In the genomic region with DNA sequence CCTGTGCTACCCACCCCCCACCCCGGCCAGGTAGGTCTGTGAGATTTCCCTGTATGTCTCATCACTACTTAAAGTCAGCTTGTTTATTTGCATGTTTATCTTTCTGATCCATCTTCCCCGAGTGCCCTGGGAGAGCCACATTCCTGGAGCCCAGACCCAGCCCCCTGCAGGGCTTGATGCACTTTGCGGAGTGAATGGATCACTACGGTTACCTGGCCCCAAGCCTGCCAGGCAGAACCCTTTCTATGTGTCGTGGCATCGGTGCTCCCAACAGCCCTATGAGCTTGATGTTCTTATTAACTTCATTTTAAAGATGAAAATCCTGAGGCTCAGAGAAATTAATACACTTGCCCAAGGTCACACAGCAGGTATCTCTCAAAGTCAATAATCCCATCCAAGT, we compare ENCODE assay signal across 13 cellular contexts. TPM values are rescaled to one million over a fixed set of nuclear protein-coding genes. Genes with fewer than 3 reads are reported as not detected.
DNase-seq lines count a peak whose midpoint lies in the region; FAIRE-seq and TF ChIP-seq lines count a peak whose summit lies in the region.
"Had no signal": no experiment of that assay in that cellular context is flagged by ENCODE, and none has a peak within 500 bp of the region (broad histone marks: within the 10 kb centered on the region; RNA-seq: fewer than 3 reads in every experiment).

No MANE protein-coding gene starts in this region.

- dilution Hi-C loops in keratinocyte (cut with MboI; ENCODE audit: extremely low pct_ligation_motif_present, low sequenced_read_pairs) = no loop called here

- H3K9me3 ChIP-seq in keratinocyte (ENCODE audit: control insufficient read depth, low read depth, low read length) = no peaks in the 10 kb centered on the region

- H2AFZ ChIP-seq in keratinocyte (ENCODE audit: control insufficient read depth, low read length) = no peak overlapping the region

- H3K4me3 ChIP-seq in keratinocyte (ENCODE audit: control insufficient read depth in 2 of 3, extremely low read depth in 1 of 3, insufficient read depth in 2 of 3, low read depth in 1 of 3, low read length in 3 of 3) = peak overlapping the region in 1 of 3 experiments; percentile 16
- no peak overlapping the region for H3K4me3 ChIP-seq in lower leg skin (ENCODE audit: low read depth, poor library complexity, severe bottlenecking)

- no peak for FAIRE-seq in keratinocyte (lab: Jason Lieb, UNC)

- DNase-seq in ACHN (peak; percentile 59), ELF-1 (ENCODE audit: low read depth, low spot score) (peak; percentile 65), RPMI7951 (ENCODE audit: low read depth) (peak; percentile 80), keratinocyte (ENCODE audit: low read depth, low spot score) (no peak), lower leg skin (ENCODE audit: low spot score in 2 of 2) (no peak), germinal center (ENCODE audit: low spot score) (no peak), NCI-H2227 (lab: John Stamatoyannopoulos, UW; ENCODE audit: unreplicated experiment) (no peak)
- DNase-seq in stimulated activated CD4-positive, alpha-beta T cell treated with anti-CD3 and anti-CD28 coated beads, Interleukin-2, amount 100 ng/mL, for 24 hours = no peak
- DNase-seq: activated naive CD8-positive, alpha-beta T cell treated with anti-CD3 and anti-CD28 coated beads, Interleukin-2, amount 50 U/mL, for 24 hours; CD4-positive, alpha-beta T cell; NCI-H1092 treated with DMSO at 0.1 percent for 48 hours; stimulated activated CD4-positive, alpha-beta T cell treated with anti-CD3 and anti-CD28 coated beads, Interleukin-15, amount 100 ng/mL, for 24 hours had no signal

- TF ChIP-seq CTCF in keratinocyte (optimal IDR thresholded peaks at IDR 0.05 in 1 of 3, IDR thresholded peaks at IDR 0.05 in 1 of 3, conservative IDR thresholded peaks at IDR 0.05 in 1 of 3; ENCODE audit: extremely low read depth in 1 of 3, insufficient read depth in 2 of 3, low read length in 3 of 3) (no peak), lower leg skin (IDR thresholded peaks at IDR 0.05) (no peak)

- H3K27ac ChIP-seq in keratinocyte (ENCODE audit: control insufficient read depth, insufficient read depth, low read length) = peak overlapping the region; percentile 56
- H3K27ac ChIP-seq: foreskin keratinocyte had no signal

- H4K20me1 ChIP-seq in keratinocyte (ENCODE audit: control insufficient read depth, extremely low read depth, insufficient read depth, low read length) = no peaks in the 10 kb centered on the region

- in situ Hi-C loops in ACHN (cut with HindIII; ENCODE audit: low pct_ligation_motif_present, low pct_unique_long_range_greater_than_20kb, low sequenced_read_pairs) = no loop called here

- H3K27me3 ChIP-seq in keratinocyte (ENCODE audit: control insufficient read depth, extremely low read depth, insufficient read depth, low read length) = peaks cover 12% of the 10 kb centered on the region

- H3K4me2 ChIP-seq in keratinocyte (ENCODE audit: control insufficient read depth, extremely low read depth, insufficient read depth, low read depth, low read length) = peak overlapping the region; percentile 6

- H3K79me2 ChIP-seq in keratinocyte (ENCODE audit: control insufficient read depth, insufficient read depth, low read length) = no peaks in the 10 kb centered on the region

- peaks cover 3% of the 10 kb centered on the region for H3K9me1 ChIP-seq in keratinocyte (ENCODE audit: control insufficient read depth, extremely low read depth, insufficient read depth, low read length)

- WGBS in lower leg skin, 2 donors = 52 to 55% methylated on average over 6 of the region's 6 CpGs

- H3K36me3 ChIP-seq in keratinocyte (ENCODE audit: control insufficient read depth in 2 of 2, extremely low read depth in 1 of 2, insufficient read depth in 2 of 2, low read length in 2 of 2) = no peaks in the 10 kb centered on the region

- peak overlapping the region; percentile 49 for H3K9ac ChIP-seq in keratinocyte (ENCODE audit: control insufficient read depth, extremely low read depth, insufficient read depth, low read length)

- H3K4me1 ChIP-seq in keratinocyte (ENCODE audit: control insufficient read depth, extremely low read depth, insufficient read depth, low read length) = peaks cover 20% of the 10 kb centered on the region

- TF ChIP-seq POLR2A in lower leg skin (IDR thresholded peaks at IDR 0.05) = no peak

- intact Hi-C loops in lower leg skin (cut with DNase I; ENCODE audit: low total_unique reads) = no loop called here

RNA-seq across cellular contexts. Expression of a gene that starts 13.6 kb away (rescaled TPM):
- 60.2 and 62.4 TPM in 2 replicates for total RNA-seq in RPMI7951 (2014; rRNA removed; shearing (Covaris generic))
- polyA plus RNA-seq in keratinocyte = 0.43 to 1.8 TPM (median 1.4 TPM) in 3 replicates
- polyA plus RNA-seq in keratinocyte (2011; ENCODE audit: low read depth) = 19.0 TPM
- 0.28 and 0.35 TPM in 2 replicates for polyA plus RNA-seq in keratinocyte (2011; cell fraction: cytosol; rRNA removed)
- 1.6 and 2.7 TPM in 2 replicates for polyA plus RNA-seq in keratinocyte (2011; cell fraction: nucleus; rRNA removed)
- polyA plus RNA-seq in keratinocyte (2012; ENCODE audit: low replicate concordance) = 1.1 and 42.6 TPM in 2 replicates
- 0.96 to 1.7 TPM (median 1.1 TPM) in 3 replicates for polyA minus RNA-seq in keratinocyte
- 4.6 TPM for polyA minus RNA-seq in keratinocyte (2011; cell fraction: cytosol; rRNA and poly(A)+ RNA removed)
- 1.7 and 1.8 TPM in 2 replicates for polyA minus RNA-seq in keratinocyte (2011; cell fraction: nucleus; rRNA and poly(A)+ RNA removed)
- total RNA-seq in lower leg skin = 100 to 1,000 TPM in 1 of 4 donors, 10 to 100 TPM in 3; 77.9 to 107 (median 81.5) TPM

Comparison
In these comparisons a context has a peak if more than half of its experiments do, and no peak if none do; other contexts are left out.
1. DNase-seq: peak in ACHN (single experiment), ELF-1 (single experiment) and RPMI7951 (single experiment); none in keratinocyte (single experiment), lower leg skin (0 of 2), stimulated activated CD4-positive, alpha-beta T cell treated with anti-CD3 and anti-CD28 coated beads, Interleukin-2, amount 100 ng/mL, for 24 hours (0 of 2), germinal center (single experiment) and NCI-H2227 (single experiment).